28 cellular contexts compared by ENCODE assay signal in genomic region chr14:84749191-84749945, GRCh38.
"Had no signal": no experiment of that assay in that cellular context is flagged by ENCODE, and none has a peak within 500 bp of the region (broad histone marks: within the 10 kb centered on the region; RNA-seq: fewer than 3 reads in every experiment).

No MANE protein-coding gene starts in this region.

- H3K9me3 ChIP-seq: breast epithelium, thoracic aorta, vagina had no signal

- H3K27me3 Mint-ChIP-seq: activated CD4-positive, alpha-beta T cell treated with anti-CD3 and anti-CD28 coated beads, Interleukin-2, amount 10 ng/mL, durations not matched to agents 7 days and 5 days; activated CD8-positive, alpha-beta memory T cell treated with anti-CD3 and anti-CD28 coated beads, Interleukin-2, amount 10 ng/mL, durations not matched to agents 7 days and 5 days; activated CD8-positive, alpha-beta T cell treated with anti-CD3 and anti-CD28 coated beads for 36 hours; activated naive CD4-positive, alpha-beta T cell treated with anti-CD3 and anti-CD28 coated beads, Interleukin-2, amount 50 U/mL, for 24 hours; central memory CD8-positive, alpha-beta T cell; progenitor cell of endocrine pancreas; T-cell had no signal

- H3K27me3 ChIP-seq: breast epithelium, spleen, vagina had no signal

- H3K4me3 Mint-ChIP-seq: activated CD4-positive, alpha-beta T cell treated with anti-CD3 and anti-CD28 coated beads, Interleukin-2, amount 10 ng/mL, durations not matched to agents 7 days and 5 days; activated CD8-positive, alpha-beta memory T cell treated with anti-CD3 and anti-CD28 coated beads, Interleukin-2, amount 10 ng/mL, durations not matched to agents 7 days and 5 days; activated CD8-positive, alpha-beta T cell treated with anti-CD3 and anti-CD28 coated beads for 36 hours; activated naive CD4-positive, alpha-beta T cell treated with anti-CD3 and anti-CD28 coated beads, Interleukin-2, amount 50 U/mL, for 24 hours; activated T-helper 1 cell treated with anti-CD3 and anti-CD28 coated beads, Interleukin-12 subunit alpha, Interleukin-12 subunit beta, Interleukin-2, Interleukin-4 antibody, amounts not matched to agents 30 ng/mL and 10 ng/mL and 1 ng/mL, durations not matched to agents 14 hours and 24 hours and 36 hours; central memory CD8-positive, alpha-beta T cell; T-cell; T-helper 2 cell treated with Interferon-gamma antibody and Interleukin-4, amounts not matched to agents 5 μg/mL and 100 μg/mL, for 36 hours; type B pancreatic cell had no signal

- H3K36me3 Mint-ChIP-seq: activated CD8-positive, alpha-beta memory T cell treated with anti-CD3 and anti-CD28 coated beads, Interleukin-2, amount 10 ng/mL, durations not matched to agents 7 days and 5 days; activated naive CD4-positive, alpha-beta T cell treated with anti-CD3 and anti-CD28 coated beads, Interleukin-2, amount 50 U/mL, for 24 hours; T-cell; type B pancreatic cell had no signal

- DNase-seq: activated CD4-positive, alpha-beta T cell treated with anti-CD3 and anti-CD28 coated beads, Interleukin-2, amount 10 ng/mL, durations not matched to agents 7 days and 5 days; activated CD4-positive, CD25-positive, alpha-beta regulatory T cell treated with anti-CD3 and anti-CD28 coated beads, Interleukin-2, amount 50 U/mL, for 72 hours; activated CD8-positive, alpha-beta memory T cell treated with anti-CD3 and anti-CD28 coated beads, Interleukin-2, amount 10 ng/mL, durations not matched to agents 7 days and 5 days; activated CD8-positive, alpha-beta T cell treated with anti-CD3 and anti-CD28 coated beads for 36 hours; activated gamma-delta T cell treated with Interleukin-2 at 50 U/mL for 16 hours; activated T-cell treated with anti-CD3 and anti-CD28 coated beads for 4 hours; aorta; cortex of kidney; erythroblast; foreskin melanocyte; glutamatergic neuron; hippocampal formation; left cardiac atrium; spleen; stimulated activated CD4-positive, alpha-beta T cell treated with anti-CD3 and anti-CD28 coated beads, Interleukin-4, amount 100 ng/mL, for 1 hour; stimulated activated naive CD4-positive, alpha-beta T cell treated with Interleukin-2 at 50 U/mL for 16 hours; T-cell; WERI-Rb-1 had no signal

- H3K36me3 ChIP-seq: breast epithelium, spleen, thoracic aorta, vagina, WERI-Rb-1 had no signal

- H3K27ac ChIP-seq: breast epithelium, spleen, thoracic aorta, vagina, WERI-Rb-1 had no signal

- ATAC-seq: activated CD8-positive, alpha-beta memory T cell treated with anti-CD3 and anti-CD28 coated beads, Interleukin-2, amount 10 ng/mL, durations not matched to agents 7 days and 5 days; activated CD8-positive, alpha-beta T cell treated with anti-CD3 and anti-CD28 coated beads for 36 hours; left cardiac atrium; T-cell had no signal

- H3K27ac Mint-ChIP-seq: activated CD4-positive, alpha-beta T cell treated with anti-CD3 and anti-CD28 coated beads, Interleukin-2, amount 10 ng/mL, durations not matched to agents 7 days and 5 days; activated CD8-positive, alpha-beta memory T cell treated with anti-CD3 and anti-CD28 coated beads, Interleukin-2, amount 10 ng/mL, durations not matched to agents 7 days and 5 days; activated CD8-positive, alpha-beta T cell treated with anti-CD3 and anti-CD28 coated beads for 36 hours; activated naive CD4-positive, alpha-beta T cell treated with anti-CD3 and anti-CD28 coated beads, Interleukin-2, amount 50 U/mL, for 24 hours; activated T-helper 1 cell treated with anti-CD3 and anti-CD28 coated beads, Interleukin-12 subunit alpha, Interleukin-12 subunit beta, Interleukin-2, Interleukin-4 antibody, amounts not matched to agents 30 ng/mL and 10 ng/mL and 1 ng/mL, durations not matched to agents 14 hours and 24 hours and 36 hours; progenitor cell of endocrine pancreas; T-cell; T-helper 2 cell treated with Interferon-gamma antibody and Interleukin-4, amounts not matched to agents 5 μg/mL and 100 μg/mL, for 36 hours; type B pancreatic cell had no signal

- H3K4me1 ChIP-seq: breast epithelium, vagina had no signal

- FAIRE-seq: TTC549 had no signal

- H3K4me3 ChIP-seq: breast epithelium, spleen, thoracic aorta, vagina had no signal

- H3K4me1 Mint-ChIP-seq: activated CD4-positive, alpha-beta T cell treated with anti-CD3 and anti-CD28 coated beads, Interleukin-2, amount 10 ng/mL, durations not matched to agents 7 days and 5 days; activated CD8-positive, alpha-beta memory T cell treated with anti-CD3 and anti-CD28 coated beads, Interleukin-2, amount 10 ng/mL, durations not matched to agents 7 days and 5 days; activated naive CD4-positive, alpha-beta T cell treated with anti-CD3 and anti-CD28 coated beads, Interleukin-2, amount 50 U/mL, for 24 hours; central memory CD8-positive, alpha-beta T cell; T-cell had no signal
